8 cellular contexts compared by ENCODE assay signal in the genomic region with DNA sequence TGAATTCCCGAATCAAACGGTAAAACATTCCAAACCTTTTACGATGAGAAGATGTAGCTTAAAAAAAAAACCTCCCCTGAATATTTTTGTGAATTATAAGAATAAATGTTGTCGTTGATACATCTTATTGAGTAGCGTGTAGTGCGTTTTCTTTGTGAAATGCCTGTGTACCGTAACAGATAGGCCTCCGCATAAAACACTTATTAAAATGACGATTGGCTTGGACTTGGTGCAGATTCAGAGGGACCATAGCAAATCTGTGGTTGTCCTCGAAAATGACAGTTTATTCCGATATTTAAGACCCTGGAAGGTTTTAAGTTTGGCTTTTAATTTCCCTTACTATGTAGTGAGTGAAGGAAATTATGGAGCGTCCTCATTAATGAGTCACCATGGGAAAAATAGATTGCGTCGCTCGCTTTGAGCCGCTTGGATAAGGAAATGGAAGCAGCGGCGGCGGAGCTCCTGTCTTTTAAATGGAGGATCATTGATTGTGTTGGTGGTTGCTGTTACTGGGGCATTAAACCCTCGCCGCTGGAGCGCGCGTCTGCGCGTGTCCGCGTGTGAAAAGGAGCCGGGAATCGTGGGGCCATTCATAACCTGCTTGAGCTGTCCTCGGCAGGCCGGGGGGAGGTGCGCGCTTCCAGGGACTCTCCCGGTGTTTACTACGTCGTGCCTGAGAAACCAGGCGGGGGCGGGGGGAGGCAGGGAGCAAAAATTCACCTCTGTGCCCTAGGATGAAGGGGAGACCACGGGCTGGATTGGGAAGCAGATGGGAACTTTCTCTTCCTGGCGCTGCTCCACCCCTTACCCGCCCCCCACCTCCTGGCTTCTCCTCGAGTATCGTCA. TPM values are rescaled to one million over a fixed set of nuclear protein-coding genes. Genes with fewer than 3 reads are reported as not detected.
DNase-seq lines count a peak whose midpoint lies in the region; ATAC-seq and TF ChIP-seq lines count a peak whose summit lies in the region.

No MANE protein-coding gene starts in this region.

- BruUV-seq in Panc1 (replicated peaks; lab: Mats Ljungman, UMichigan), result TSS peak; percentile 71

- CTCF ChIA-PET in Panc1 (lab: Charles Lee), result interaction anchor here (0.6 to 0.9 kb wide), 5 partner anchors 15 to 58 kb away, joined by 3 to 6 read pairs (median 3); no protein-coding TSS in a partner anchor

- peak overlapping the region; percentile 92 to 97 for H3K27ac Mint-ChIP-seq in natural killer cell treated with Interleukin-12 subunit alpha and Interleukin-12 subunit beta and Interleukin-15 and Interleukin-18, amount 100 ng/mL, for 72 hours

- no peak for TF ChIP-seq EP300 in stomach (IDR thresholded peaks at IDR 0.05)

- H3K36me3 ChIP-seq in Panc1 (ENCODE audit: control insufficient read depth, insufficient read depth, low read length) (peaks cover 4% of the 10 kb centered on the region; the same call in 1 of the 2 replicates), stomach (no peaks in the 10 kb centered on the region)

- TF ChIP-seq CTCF in Panc1 (IDR thresholded peaks at IDR 0.05), result no peak
- TF ChIP-seq CTCF in stomach (IDR thresholded peaks at IDR 0.05), result no peak

- in situ Hi-C loops in Panc1 (cut with HindIII; ENCODE audit: low pct_unique_long_range_greater_than_20kb, low sequenced_read_pairs), result no loop called here

- TF ChIP-seq POLR2A in stomach (IDR thresholded peaks at IDR 0.05), result no peak

- no peaks in the 10 kb centered on the region for H3K27me3 ChIP-seq in Panc1 (ENCODE audit: control insufficient read depth, insufficient read depth, low read length)
- H3K27me3 ChIP-seq in stomach, result no peaks in the 10 kb centered on the region

- peaks cover 26 to 39% of the 10 kb centered on the region in 2 donors for H3K4me1 Mint-ChIP-seq in natural killer cell treated with Interleukin-12 subunit alpha and Interleukin-12 subunit beta and Interleukin-15 and Interleukin-18, amount 100 ng/mL, for 72 hours (ENCODE audit: low read depth in 2 of 2)

- peaks cover 5% of the 10 kb centered on the region for H3K36me3 Mint-ChIP-seq in natural killer cell treated with Interleukin-12 subunit alpha and Interleukin-12 subunit beta and Interleukin-15 and Interleukin-18, amount 100 ng/mL, for 72 hours

- ATAC-seq in Panc1 (peak; percentile 70), GM19395 (IDR thresholded peaks at IDR 0.05; ENCODE audit: unreplicated experiment) (no peak)
- no peak for ATAC-seq in natural killer cell treated with Interleukin-12 subunit alpha and Interleukin-12 subunit beta and Interleukin-15 and Interleukin-18, amount 100 ng/mL, for 72 hours

- H3K4me3 ChIP-seq in Panc1 (ENCODE audit: low read depth in 2 of 2, low read length in 2 of 2) (peak overlapping the region; percentile 98), stomach (peak overlapping the region; percentile 64 to 88 (median 80))

- H3K27me3 Mint-ChIP-seq in natural killer cell treated with Interleukin-12 subunit alpha and Interleukin-12 subunit beta and Interleukin-15 and Interleukin-18, amount 100 ng/mL, for 72 hours, result no peaks in the 10 kb centered on the region

- peak overlapping the region; percentile 99 for H3K27ac ChIP-seq in Panc1 (ENCODE audit: low read length)
- peak overlapping the region; percentile 93 to 99 (median 95) for H3K27ac ChIP-seq in stomach

- POLR2A ChIA-PET in Panc1 (lab: Charles Lee), result interaction anchor here (0.5 to 0.7 kb wide), 2 partner anchors 17 to 77 kb away, joined by 5 to 22 read pairs; no protein-coding TSS in a partner anchor

- intact Hi-C loops in Panc1 (cut with micrococcal nuclease; ENCODE audit: unreplicated experiment), result no loop called here
- intact Hi-C loops in stomach (cut with DNase I; ENCODE audit: low total_unique reads), result no loop called here

- peak; percentile 77 for DNase-seq in D341Med (ENCODE audit: low spot score)
- peak; percentile 72 to 78 for DNase-seq in Kasumi-1 (lab: John Stamatoyannopoulos, UW)
- no peak for DNase-seq in Panc1 (ENCODE audit: low read depth, low spot score)
- peak; percentile 60 for DNase-seq in activated T-helper 9 cell treated with anti-CD3 and anti-CD28 coated beads, Interleukin-2, amount 50 U/mL, for 16 hours (ENCODE audit: low read depth)
- DNase-seq in fibroblast of peridontal ligament (ENCODE audit: extremely low read depth), result peak; percentile 78
- DNase-seq in natural killer cell treated with Interleukin-12 subunit alpha and Interleukin-12 subunit beta and Interleukin-15 and Interleukin-18, amount 100 ng/mL, for 72 hours (ENCODE audit: low spot score), result peak; percentile 71
- DNase-seq in stomach, result peak; percentile 86

- H3K9me3 ChIP-seq in Panc1 (ENCODE audit: control insufficient read depth, insufficient read depth, low read depth, low read length) (no peaks in the 10 kb centered on the region), stomach (no peaks in the 10 kb centered on the region)

- 0 to 1% (median 0%) methylated on average over 35 to 44 of the region's 44 CpGs for WGBS in stomach, 5 donors

- peak overlapping the region; percentile 99 for H3K4me3 Mint-ChIP-seq in natural killer cell treated with Interleukin-12 subunit alpha and Interleukin-12 subunit beta and Interleukin-15 and Interleukin-18, amount 100 ng/mL, for 72 hours

- peaks cover 39% of the 10 kb centered on the region for H3K4me1 ChIP-seq in Panc1 (ENCODE audit: control insufficient read depth, insufficient read depth, low read length)
- peaks cover 12 to 73% (median 51%) of the 10 kb centered on the region in 4 donors for H3K4me1 ChIP-seq in stomach

- no peaks in the 10 kb centered on the region for H3K9me3 Mint-ChIP-seq in natural killer cell treated with Interleukin-12 subunit alpha and Interleukin-12 subunit beta and Interleukin-15 and Interleukin-18, amount 100 ng/mL, for 72 hours

RNA-seq across cellular contexts. Expression of gene SPEN, which starts 1.6 kb away (rescaled TPM):
- 58.3 TPM for total RNA-seq in Panc1 (2021; ENCODE audit: unreplicated experiment)
- 36.5 TPM for polyA plus RNA-seq in Panc1 (2012; ENCODE audit: insufficient read length)
- 10 to 100 TPM; 58.6 to 92.4 TPM for total RNA-seq in natural killer cell treated with Interleukin-12 subunit alpha and Interleukin-12 subunit beta and Interleukin-15 and Interleukin-18, amount 100 ng/mL, for 72 hours
- total RNA-seq in stomach, result 100 to 1,000 TPM in 1 of 5 donors, 10 to 100 TPM in 4; 16.8 to 114 (median 44.9) TPM
- 10 to 100 TPM in 1 of 3 donors, 1 to 10 TPM in 2; 5.6 to 14.7 (median 8.7) TPM for polyA plus RNA-seq in stomach

RNA-seq across cellular contexts. Expression of gene UQCRHL, which starts 41.7 kb away (rescaled TPM):
- 2.6 TPM for total RNA-seq in Panc1 (2021; ENCODE audit: unreplicated experiment)
- polyA plus RNA-seq in Panc1 (2012; ENCODE audit: insufficient read length), result 2.3 TPM
- 1 to 10 TPM; 1.2 to 2.0 TPM for total RNA-seq in natural killer cell treated with Interleukin-12 subunit alpha and Interleukin-12 subunit beta and Interleukin-15 and Interleukin-18, amount 100 ng/mL, for 72 hours
- 10 to 100 TPM in 1 of 5 donors, 1 to 10 TPM in 2, under 1 TPM in 1, not detected in 1; 0.58 to 11.0 (median 2.0) TPM for total RNA-seq in stomach
- 1 to 10 TPM; 2.4 to 3.4 (median 3.2) TPM for polyA plus RNA-seq in stomach
